ENCODE assay signal across 8 cellular contexts in genomic region chr7:43112941-43113621, GRCh38. TPM values are rescaled to one million over a fixed set of nuclear protein-coding genes. Genes with fewer than 3 reads are reported as not detected.
DNase-seq lines count a peak whose midpoint lies in the region; ATAC-seq and TF ChIP-seq lines count a peak whose summit lies in the region.

No MANE protein-coding gene starts in this region.

- peak; percentile 66 for DNase-seq in Daoy (ENCODE audit: low read depth)
- peak; percentile 71 for DNase-seq in NT2/D1 (ENCODE audit: low read depth, low spot score)
- peak; percentile 51 for DNase-seq in fibroblast of gingiva (ENCODE audit: low read depth)
- no peak for DNase-seq in globus pallidus (ENCODE audit: low spot score)
- DNase-seq in stimulated activated CD4-positive, alpha-beta T cell treated with anti-CD3 and anti-CD28 coated beads, Interleukin-1b, Interleukin-23, amount 100 ng/mL, for 48 hours: no peak

- no peak overlapping the region for H3K27ac ChIP-seq in parathyroid adenoma

- H2AFZ ChIP-seq in parathyroid adenoma: peak overlapping the region; percentile 42

- no peaks in the 10 kb centered on the region for H3K79me2 ChIP-seq in parathyroid adenoma

- H3K27me3 ChIP-seq in NT2/D1 (ENCODE audit: insufficient read depth, insufficient read length): peaks cover 58% of the 10 kb centered on the region
- H3K27me3 ChIP-seq in parathyroid adenoma (ENCODE audit: control insufficient read depth, insufficient read depth, low read length): peaks cover 8% of the 10 kb centered on the region

- ATAC-seq in HG02623 (IDR thresholded peaks at IDR 0.05; ENCODE audit: unreplicated experiment): no peak
- no peak for ATAC-seq in HG03097 (IDR thresholded peaks at IDR 0.05; ENCODE audit: low FRiP score, unreplicated experiment)

- H3K4me1 ChIP-seq in NT2/D1 (ENCODE audit: insufficient read depth, insufficient read length): peaks cover 3% of the 10 kb centered on the region
- H3K4me1 ChIP-seq in parathyroid adenoma: peaks cover 3% of the 10 kb centered on the region

- TF ChIP-seq CTCF in parathyroid adenoma (IDR thresholded peaks at IDR 0.05): no peak

- H3K9me3 ChIP-seq in NT2/D1 (ENCODE audit: insufficient read depth, low read length) (no peaks in the 10 kb centered on the region), parathyroid adenoma (ENCODE audit: control insufficient read depth, low read length) (no peaks in the 10 kb centered on the region)

- H3K9ac ChIP-seq in NT2/D1 (ENCODE audit: insufficient read length, low read depth) (peak overlapping the region; percentile 63), parathyroid adenoma (no peak overlapping the region)

- H3K4me3 ChIP-seq in NT2/D1 (ENCODE audit: insufficient read length, low read depth) (peak overlapping the region; percentile 32), parathyroid adenoma (ENCODE audit: low read depth, low read length) (no peak overlapping the region)

- peak overlapping the region; percentile 57 for H3K4me2 ChIP-seq in parathyroid adenoma (ENCODE audit: low read length)

- H3K36me3 ChIP-seq in NT2/D1 (ENCODE audit: insufficient read depth, insufficient read length, low read length) (no peaks in the 10 kb centered on the region), parathyroid adenoma (ENCODE audit: control insufficient read depth, insufficient read depth, low read length) (no peaks in the 10 kb centered on the region)

RNA-seq across cellular contexts. Expression of gene HECW1, which starts 0.6 kb away (rescaled TPM):
- total RNA-seq in Daoy (2014; rRNA removed; shearing (Covaris generic)): 3.7 and 16.3 TPM in 2 replicates

Comparison
In these comparisons a context has a peak if more than half of its experiments do, and no peak if none do; other contexts are left out.
1. DNase-seq: peak in Daoy (single experiment), NT2/D1 (single experiment) and fibroblast of gingiva (single experiment); none in globus pallidus (single experiment) and stimulated activated CD4-positive, alpha-beta T cell treated with anti-CD3 and anti-CD28 coated beads, Interleukin-1b, Interleukin-23, amount 100 ng/mL, for 48 hours (single experiment).